Comparison of ENCODE assay signal across 14 cellular contexts in genomic region chr10:131689016-131689415, GRCh38.
"Had no signal": no experiment of that assay in that cellular context is flagged by ENCODE, and none has a peak within 500 bp of the region (broad histone marks: within the 10 kb centered on the region; RNA-seq: fewer than 3 reads in every experiment).

No MANE protein-coding gene starts in this region.

- H3K36me3 ChIP-seq: brain microvascular endothelial cell, esophagus muscularis mucosa, left ventricle myocardium inferior, tibial nerve had no signal

- ATAC-seq: activated CD4-positive, alpha-beta T cell treated with anti-CD3 and anti-CD28 coated beads for 36 hours; activated T-cell treated with anti-CD3 and anti-CD28 coated beads, Interleukin-2, amount 50 U/mL, for 72 hours had no signal

- DNase-seq: activated CD4-positive, alpha-beta memory T cell treated with anti-CD3 and anti-CD28 coated beads, Interleukin-2, amount 10 ng/mL, durations not matched to agents 7 days and 5 days; activated CD4-positive, alpha-beta T cell treated with anti-CD3 and anti-CD28 coated beads for 36 hours; activated gamma-delta T cell treated with Interleukin-2 at 50 U/mL for 16 hours; activated naive CD8-positive, alpha-beta T cell treated with anti-CD3 and anti-CD28 coated beads for 36 hours; activated T-cell treated with anti-CD3 and anti-CD28 coated beads, Interleukin-2, amount 50 U/mL, for 72 hours; brain microvascular endothelial cell; cerebellar nuclear complex; islet precursor cell; left ventricle myocardium inferior; mesenchymal stem cell; small intestine had no signal

- H3K9me3 ChIP-seq: esophagus muscularis mucosa, left ventricle myocardium inferior had no signal

- H2AFZ ChIP-seq: parathyroid adenoma had no signal

- H3K9ac ChIP-seq: parathyroid adenoma had no signal

- H3K27ac ChIP-seq: brain microvascular endothelial cell, esophagus muscularis mucosa, left ventricle myocardium inferior, parathyroid adenoma, tibial nerve had no signal

- H3K27me3 ChIP-seq: brain microvascular endothelial cell, tibial nerve had no signal

- H3K79me2 ChIP-seq: parathyroid adenoma had no signal

- H3K4me1 ChIP-seq: esophagus muscularis mucosa, left ventricle myocardium inferior, parathyroid adenoma, tibial nerve had no signal

- H3K4me3 ChIP-seq: esophagus muscularis mucosa, left ventricle myocardium inferior, tibial nerve had no signal
